Comparison of ENCODE assay signal across 16 cellular contexts in genomic region chr4:26613242-26613641, GRCh38. TPM values are rescaled to one million over a fixed set of nuclear protein-coding genes. Genes with fewer than 3 reads are reported as not detected.
A peak's percentile ranks its signal among the peaks of the same experiment; 100 is the strongest.
DNase-seq lines count a peak whose midpoint lies in the region; ATAC-seq, FAIRE-seq and TF ChIP-seq lines count a peak whose summit lies in the region.
"Had no signal": no experiment of that assay in that cellular context is flagged by ENCODE, and none has a peak within 500 bp of the region (broad histone marks: within the 10 kb centered on the region; RNA-seq: fewer than 3 reads in every experiment).

No MANE protein-coding gene starts in this region.

- H3K4me3 Mint-ChIP-seq in central memory CD8-positive, alpha-beta T cell = no peak overlapping the region
- H3K4me3 Mint-ChIP-seq: CD8-positive, alpha-beta T cell; HFFc6 had no signal

- H2AFZ ChIP-seq in MM.1S (ENCODE audit: low read length) = 0 out of 2 replicates have a peak overlapping the region, but pooled peaks have one; percentile 21
- H2AFZ ChIP-seq: PC-9 had no signal

- peak; percentile 3 for FAIRE-seq in kidney (lab: Jason Lieb, UNC)

- H3K9me3 Mint-ChIP-seq in central memory CD8-positive, alpha-beta T cell = no peaks in the 10 kb centered on the region
- H3K9me3 Mint-ChIP-seq: CD8-positive, alpha-beta T cell; HFFc6 had no signal

- H3K36me3 Mint-ChIP-seq in central memory CD8-positive, alpha-beta T cell (ENCODE audit: insufficient read depth) = peaks cover 4% of the 10 kb centered on the region

- H3K9me3 ChIP-seq in MM.1S (replicated peaks; ENCODE audit: insufficient read depth, low read length) (no peaks in the 10 kb centered on the region), kidney (ENCODE audit: control insufficient read depth in 1 of 2, low read length in 2 of 2) (no peaks in the 10 kb centered on the region), thymus (ENCODE audit: control insufficient read depth) (no peaks in the 10 kb centered on the region), colonic mucosa (no peaks in the 10 kb centered on the region)
- H3K9me3 ChIP-seq: SK-N-SH had no signal

- H3F3A ChIP-seq in MM.1S (ENCODE audit: insufficient read depth, low read length) = no peaks in the 10 kb centered on the region

- DNase-seq in MM.1S = peak; percentile 58
- DNase-seq in central memory CD8-positive, alpha-beta T cell (ENCODE audit: low spot score in 2 of 2) = no peak
- no peak for DNase-seq in kidney
- DNase-seq in GF-D8 (lab: John Stamatoyannopoulos, UW) = no peak
- DNase-seq in colonic mucosa = no peak
- DNase-seq: CD8-positive, alpha-beta T cell; HFFc6; NCI-H1048; NCI-H146; NCI-H226; NCI-H526; NK-92 treated with Interleukin-12 subunit alpha and Interleukin-12 subunit beta, amount 100 ng/mL, for 24 hours; PC-9; SK-N-SH had no signal

- H3K27ac Mint-ChIP-seq in central memory CD8-positive, alpha-beta T cell (ENCODE audit: low read depth) = peak overlapping the region; percentile 8
- H3K27ac Mint-ChIP-seq: CD8-positive, alpha-beta T cell; HFFc6 had no signal

- peak overlapping the region; percentile 36; the same call in 1 of the 2 replicates for H3K4me2 ChIP-seq in MM.1S (ENCODE audit: low read depth, low read length)
- H3K4me2 ChIP-seq: PC-9, SK-N-SH had no signal

- H3K27me3 ChIP-seq in MM.1S (replicated peaks; ENCODE audit: insufficient read depth, low read length) (no peaks in the 10 kb centered on the region), thymus (ENCODE audit: control insufficient read depth, insufficient read depth) (no peaks in the 10 kb centered on the region), colonic mucosa (no peaks in the 10 kb centered on the region)

- no peak overlapping the region for H3K4me3 ChIP-seq in MM.1S (ENCODE audit: low read length)
- H3K4me3 ChIP-seq in kidney (ENCODE audit: low read length in 2 of 2) = no peak overlapping the region
- no peak overlapping the region for H3K4me3 ChIP-seq in thymus (ENCODE audit: low read length)
- H3K4me3 ChIP-seq in colonic mucosa = no peak overlapping the region
- H3K4me3 ChIP-seq: PC-9 had no signal

- TF ChIP-seq CTCF in MM.1S (IDR thresholded peaks at IDR 0.05; ENCODE audit: low read length) (no peak), kidney (IDR thresholded peaks at IDR 0.05; ENCODE audit: borderline replicate concordance, extremely low read depth, insufficient read depth) (no peak), colonic mucosa (IDR thresholded peaks at IDR 0.05) (no peak)

- no peak overlapping the region for H3K9ac ChIP-seq in MM.1S (ENCODE audit: low read length)
- no peak overlapping the region for H3K9ac ChIP-seq in kidney (ENCODE audit: low read length in 2 of 2)
- no peak overlapping the region for H3K9ac ChIP-seq in colonic mucosa (ENCODE audit: low read depth in 2 of 2, low read length in 2 of 2)
- H3K9ac ChIP-seq: SK-N-SH had no signal

- no peaks in the 10 kb centered on the region for H3K79me2 ChIP-seq in MM.1S (ENCODE audit: low read length)

- H3K36me3 ChIP-seq in MM.1S (replicated peaks; ENCODE audit: insufficient read depth, low read length) (no peaks in the 10 kb centered on the region), kidney (ENCODE audit: control insufficient read depth in 1 of 2, insufficient read depth in 2 of 2, low read length in 2 of 2) (no peaks in the 10 kb centered on the region), thymus (ENCODE audit: control insufficient read depth, insufficient read depth) (no peaks in the 10 kb centered on the region), colonic mucosa (no peaks in the 10 kb centered on the region)

- H3K4me1 Mint-ChIP-seq in central memory CD8-positive, alpha-beta T cell = peaks cover 44% of the 10 kb centered on the region

- H3K27ac ChIP-seq in MM.1S (ENCODE audit: low read length) (peak overlapping the region; percentile 25; the same call in 1 of the 2 replicates), kidney (ENCODE audit: low read depth in 2 of 2, low read length in 2 of 2) (no peak overlapping the region), thymus (ENCODE audit: low read depth) (peak overlapping the region; percentile 27), colonic mucosa (no peak overlapping the region)
- H3K27ac ChIP-seq: PC-9 had no signal

- ATAC-seq in central memory CD8-positive, alpha-beta T cell (replicated peaks; ENCODE audit: extremely low read depth, poor library complexity, severe bottlenecking) = no peak
- no peak for ATAC-seq in HG02970 (IDR thresholded peaks at IDR 0.05; ENCODE audit: low FRiP score, unreplicated experiment)
- ATAC-seq: CD8-positive, alpha-beta T cell had no signal

- intact Hi-C loops in kidney (cut with DNase I) (no loop called here), colonic mucosa (cut with DNase I) (no loop called here)

- no peaks in the 10 kb centered on the region for H3K27me3 Mint-ChIP-seq in central memory CD8-positive, alpha-beta T cell

- WGBS in thymus = 47% methylated on average over 1 of the region's 1 CpG

- no peaks in the 10 kb centered on the region for H4K20me1 ChIP-seq in MM.1S (ENCODE audit: insufficient read depth, low read length)

- H3K4me1 ChIP-seq in MM.1S (ENCODE audit: low read length) (peaks cover 4% of the 10 kb centered on the region; the same call in 1 of the 2 replicates), kidney (ENCODE audit: control insufficient read depth in 1 of 2, insufficient read depth in 1 of 2, low read depth in 1 of 2, low read length in 2 of 2) (no peaks in the 10 kb centered on the region), thymus (ENCODE audit: control insufficient read depth, insufficient read depth, low read length) (peaks cover 15% of the 10 kb centered on the region), colonic mucosa (no peaks in the 10 kb centered on the region)

- no peaks in the 10 kb centered on the region for H3K9me2 ChIP-seq in MM.1S (replicated peaks; ENCODE audit: insufficient read depth, low read length)
- H3K9me2 ChIP-seq: SK-N-SH had no signal

RNA-seq across cellular contexts. Expression of gene TBC1D19, which starts 29.4 kb away (rescaled TPM):
- total RNA-seq in kidney = 19.1 TPM
- 10.8 TPM for polyA plus RNA-seq in kidney (ENCODE audit: insufficient read depth, low read depth, low replicate concordance)
- 9.7 TPM for polyA plus RNA-seq in thymus
- total RNA-seq in colonic mucosa = 1 to 10 TPM; 2.6 to 4.0 TPM

Comparison
In these comparisons a context has a peak if more than half of its experiments do, and no peak if none do; other contexts are left out.
1. H3K27ac ChIP-seq: peak in MM.1S (single experiment) and thymus (single experiment); none in kidney (0 of 2) and colonic mucosa (single experiment).